Comparison of ENCODE assay signal across 11 cellular contexts in genomic region chr10:36581237-36581636, GRCh38.
"Had no signal": no experiment of that assay in that cellular context is flagged by ENCODE, and none has a peak within 500 bp of the region (broad histone marks: within the 10 kb centered on the region; RNA-seq: fewer than 3 reads in every experiment).

No MANE protein-coding gene starts in this region.

- H3K9me3 ChIP-seq: adrenal gland, ascending aorta, body of pancreas, breast epithelium had no signal

- H3K4me1 ChIP-seq: adrenal gland, ascending aorta, body of pancreas, breast epithelium had no signal

- H3K4me3 ChIP-seq: adrenal gland, ascending aorta, body of pancreas, breast epithelium, cardiac muscle cell had no signal

- H3K27ac ChIP-seq: adrenal gland, ascending aorta, body of pancreas, brain microvascular endothelial cell, breast epithelium, cardiac muscle cell had no signal

- ATAC-seq: activated naive CD4-positive, alpha-beta T cell treated with anti-CD3 and anti-CD28 coated beads, Interleukin-2, amount 50 U/mL, for 72 hours; activated naive CD8-positive, alpha-beta T cell treated with anti-CD3 and anti-CD28 coated beads, Interleukin-2, amount 50 U/mL, for 24 hours; activated T-cell treated with anti-CD3 and anti-CD28 coated beads, Interleukin-2, amount 50 U/mL, for 4 hours; activated T-cell treated with anti-CD3 and anti-CD28 coated beads, Interleukin-2, amount 50 U/mL, for 72 hours; activated T-helper 17 cell treated with anti-CD3 and anti-CD28 coated beads, Interleukin-2, amount 50 U/mL, for 72 hours; body of pancreas had no signal

- H3K36me3 ChIP-seq: adrenal gland, ascending aorta, brain microvascular endothelial cell, breast epithelium, cardiac muscle cell had no signal
